Comparison of ENCODE assay signal across 25 cellular contexts in genomic region chr2:45396671-45397070, GRCh38.
"Had no signal": no experiment of that assay in that cellular context is flagged by ENCODE, and none has a peak within 500 bp of the region (broad histone marks: within the 10 kb centered on the region; RNA-seq: fewer than 3 reads in every experiment).

No MANE protein-coding gene starts in this region.

- H3K4me3 Mint-ChIP-seq: central memory CD8-positive, alpha-beta T cell; effector memory CD8-positive, alpha-beta T cell; memory B cell; natural killer cell treated with Interleukin-12 subunit alpha and Interleukin-12 subunit beta and Interleukin-15 and Interleukin-18, amount 100 ng/mL, for 72 hours had no signal

- H3K4me1 Mint-ChIP-seq: central memory CD8-positive, alpha-beta T cell; memory B cell had no signal

- ATAC-seq: activated naive CD4-positive, alpha-beta T cell treated with anti-CD3 and anti-CD28 coated beads, Interleukin-2, amount 50 U/mL, for 72 hours; effector memory CD8-positive, alpha-beta T cell; heart left ventricle; left cardiac atrium; natural killer cell treated with Interleukin-12 subunit alpha and Interleukin-12 subunit beta and Interleukin-15 and Interleukin-18, amount 100 ng/mL, for 72 hours had no signal

- H3K9me3 Mint-ChIP-seq: activated naive CD4-positive, alpha-beta T cell treated with anti-CD3 and anti-CD28 coated beads, Interleukin-2, amount 50 U/mL, for 72 hours; central memory CD8-positive, alpha-beta T cell; effector memory CD8-positive, alpha-beta T cell; memory B cell; natural killer cell treated with Interleukin-12 subunit alpha and Interleukin-12 subunit beta and Interleukin-15 and Interleukin-18, amount 100 ng/mL, for 72 hours had no signal

- H3K9me3 ChIP-seq: breast epithelium, colonic mucosa, esophagus squamous epithelium, heart left ventricle, neutrophil, ovary, prostate gland, spleen, testis, uterus had no signal

- H3K27me3 Mint-ChIP-seq: central memory CD8-positive, alpha-beta T cell; effector memory CD8-positive, alpha-beta T cell; memory B cell; natural killer cell treated with Interleukin-12 subunit alpha and Interleukin-12 subunit beta and Interleukin-15 and Interleukin-18, amount 100 ng/mL, for 72 hours had no signal

- H3K4me1 ChIP-seq: breast epithelium, colonic mucosa, esophagus squamous epithelium, heart left ventricle, prostate gland, spleen, testis, uterus had no signal

- H3K27me3 ChIP-seq: breast epithelium, colonic mucosa, dorsolateral prefrontal cortex, esophagus squamous epithelium, heart left ventricle, neutrophil, ovary, spleen, testis, uterus had no signal

- H3K36me3 ChIP-seq: breast epithelium, colonic mucosa, ovary, prostate gland, uterus had no signal

- H3K27ac Mint-ChIP-seq: activated naive CD4-positive, alpha-beta T cell treated with anti-CD3 and anti-CD28 coated beads, Interleukin-2, amount 50 U/mL, for 72 hours; effector memory CD8-positive, alpha-beta T cell; memory B cell; natural killer cell treated with Interleukin-12 subunit alpha and Interleukin-12 subunit beta and Interleukin-15 and Interleukin-18, amount 100 ng/mL, for 72 hours had no signal

- H3K4me3 ChIP-seq: breast epithelium, colonic mucosa, dorsolateral prefrontal cortex, esophagus squamous epithelium, heart left ventricle, ovary, prostate gland, spleen, testis, uterus had no signal

- H3K27ac ChIP-seq: breast epithelium, colonic mucosa, dorsolateral prefrontal cortex, esophagus squamous epithelium, heart left ventricle, neutrophil, ovary, prostate gland, spleen, testis, uterus, VCaP had no signal

- DNase-seq: activated CD4-positive, alpha-beta T cell treated with anti-CD3 and anti-CD28 coated beads, Interleukin-2, amount 50 U/mL, for 1 hour; activated CD4-positive, CD25-positive, alpha-beta regulatory T cell treated with anti-CD3 and anti-CD28 coated beads, Interleukin-2, amount 50 U/mL, for 72 hours; activated T-cell treated with anti-CD3 and anti-CD28 coated beads, Interleukin-2, amount 50 U/mL, for 1 hour; colonic mucosa; dorsolateral prefrontal cortex; effector memory CD8-positive, alpha-beta T cell; esophagus squamous epithelium; heart left ventricle; islet precursor cell; left cardiac atrium; ovary; spleen; stimulated activated CD4-positive, alpha-beta T cell treated with anti-CD3 and anti-CD28 coated beads, Interleukin-4, amount 100 ng/mL, for 1 hour; stimulated activated naive CD4-positive, alpha-beta T cell; testis; trophoblast cell; uterus had no signal
